In the genomic region with DNA sequence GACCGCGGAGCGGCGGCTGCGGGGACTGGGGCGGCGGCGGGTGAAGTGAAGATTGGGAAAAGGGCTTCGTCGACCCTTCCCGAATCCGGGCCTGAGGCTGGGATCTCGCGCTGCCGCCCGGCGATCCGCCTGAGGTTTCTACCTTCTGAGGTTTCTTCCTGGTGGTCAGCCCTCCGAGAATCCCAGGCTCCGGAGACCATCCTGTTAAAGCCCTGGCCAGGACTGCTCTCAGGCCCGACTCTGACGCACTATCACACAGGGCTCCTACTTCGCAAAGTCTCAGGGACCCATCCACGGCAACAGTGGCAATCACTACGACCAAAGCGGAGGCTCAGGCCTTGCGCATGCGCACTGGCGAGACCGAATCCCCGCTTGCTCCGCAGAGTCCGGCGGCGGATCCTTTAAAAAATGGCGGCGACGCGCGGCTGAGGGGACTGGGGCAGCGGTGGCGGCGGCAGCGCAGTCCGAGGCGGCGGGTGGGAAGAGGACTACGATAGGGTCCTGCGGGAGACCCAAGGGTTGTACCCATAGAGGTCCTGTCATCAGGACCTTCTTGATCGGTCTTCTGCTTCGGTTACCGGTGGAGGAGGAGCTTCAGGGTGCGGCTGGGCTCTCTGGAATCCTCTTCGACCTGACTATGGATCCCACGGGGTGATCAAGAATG, we compare ENCODE assay signal across 7 cellular contexts.
A peak's percentile ranks its signal among the peaks of the same experiment; 100 is the strongest.
DNase-seq lines count a peak whose midpoint lies in the region; ATAC-seq, FAIRE-seq and TF ChIP-seq lines count a peak whose summit lies in the region.
"Not testable (repeated sequence)": the region's sequence is repeated elsewhere in the genome, so short reads cannot be mapped to it uniquely, and the experiment has no call there.

No MANE protein-coding gene starts in this region.

- not testable (repeated sequence) for H3K9me3 ChIP-seq in body of pancreas; small intestine (ENCODE audit: control insufficient read depth, low read depth)

- intact Hi-C loops in body of pancreas (cut with DNase I) = not testable (repeated sequence)

- not testable (repeated sequence) for H3K27me3 ChIP-seq in body of pancreas; small intestine (ENCODE audit: control insufficient read depth in 2 of 2, insufficient read depth in 2 of 2, low read length in 2 of 2)

- TF ChIP-seq POLR2A in body of pancreas (IDR thresholded peaks at IDR 0.05) = peak; percentile 28 to 62 (median 53)

- not testable (repeated sequence) for H3K36me3 ChIP-seq in body of pancreas (replicated peaks in 1 of 2; ENCODE audit: insufficient read depth in 1 of 2, low read depth in 2 of 2); small intestine (ENCODE audit: control insufficient read depth in 2 of 2, insufficient read depth in 2 of 2, low read length in 2 of 2)

- H3K27ac ChIP-seq in body of pancreas (peak overlapping the region; percentile 2 to 79 (median 62)), small intestine (ENCODE audit: low read depth in 1 of 2, low read length in 1 of 2) (peak overlapping the region in 1 of 2 donors; percentile 5)

- H3K4me3 ChIP-seq in body of pancreas = peak overlapping the region; percentile 30 to 41
- peak overlapping the region; percentile 33 to 57 for H3K4me3 ChIP-seq in small intestine (ENCODE audit: low read depth in 1 of 2, low read length in 2 of 2)

- peaks cover 24% of the 10 kb centered on the region for H3K4me1 ChIP-seq in body of pancreas
- H3K4me1 ChIP-seq in small intestine (ENCODE audit: control insufficient read depth in 2 of 2, insufficient read depth in 1 of 2, low read depth in 1 of 2, low read length in 1 of 2) = not testable (repeated sequence)

- WGBS in body of pancreas, 2 donors = 2 to 4% methylated on average over 22 to 55 of the region's 55 CpGs
- 2 to 5% (median 4%) methylated on average over 50 to 55 of the region's 55 CpGs for WGBS in small intestine, 3 donors

- TF ChIP-seq CTCF in body of pancreas (IDR thresholded peaks at IDR 0.05) = not testable (repeated sequence)

- not testable (repeated sequence) for FAIRE-seq in small intestine (lab: Jason Lieb, UNC)

- ATAC-seq in GM18511 (IDR thresholded peaks at IDR 0.05; ENCODE audit: unreplicated experiment) (peak; percentile 83), HG03196 (IDR thresholded peaks at IDR 0.05; ENCODE audit: unreplicated experiment) (peak; percentile 70), body of pancreas (peak; percentile 88)

- DNase-seq in NCI-H345 (lab: John Stamatoyannopoulos, UW) (peak; percentile 91), body of pancreas (peak; percentile 89 to 93 (median 90)), iris pigment epithelial cell (ENCODE audit: low read depth) (peak; percentile 45), small intestine (peak; percentile 79)
- DNase-seq in activated CD4-positive, alpha-beta T cell treated with anti-CD3 and anti-CD28 coated beads for 1 hour = peak; percentile 78
